Comparison of ENCODE assay signal across 8 cellular contexts in genomic region chr9:32550609-32551490, GRCh38. TPM values are rescaled to one million over a fixed set of nuclear protein-coding genes. Genes with fewer than 3 reads are reported as not detected.
DNase-seq lines count a peak whose midpoint lies in the region; ATAC-seq and TF ChIP-seq lines count a peak whose summit lies in the region.

No MANE protein-coding gene starts in this region.

- H3K36me3 Mint-ChIP-seq in activated B cell treated with CpG ODN at 0.5 μM for 24 hours (ENCODE audit: low read depth) = peaks cover 37% of the 10 kb centered on the region

- CTCF ChIA-PET in activated B cell treated with CpG ODN at 0.5 μM for 24 hours (lab: Charles Lee) = interaction anchor here (0.6 to 3.3 kb wide), 6 partner anchors 22 to 174 kb away, joined by 3 to 20 read pairs (median 6); partner anchors contain the start of gene NDUFB6

- TF ChIP-seq CTCF in activated B cell treated with CpG ODN at 0.5 μM for 24 hours (IDR thresholded peaks at IDR 0.05) = no peak

- H3K9me3 Mint-ChIP-seq in activated B cell treated with CpG ODN at 0.5 μM for 24 hours = no peaks in the 10 kb centered on the region

- H3K4me3 Mint-ChIP-seq in activated B cell treated with CpG ODN at 0.5 μM for 24 hours = peak overlapping the region; percentile 95

- peak overlapping the region; percentile 98 for H3K27ac ChIP-seq in caudate nucleus (ENCODE audit: low read depth, low read length)

- peak overlapping the region; percentile 98 for H3K27ac Mint-ChIP-seq in activated B cell treated with CpG ODN at 0.5 μM for 24 hours

- peak; percentile 66 for ATAC-seq in GM18909 (IDR thresholded peaks at IDR 0.05; ENCODE audit: poor library complexity, unreplicated experiment)
- peak; percentile 68 for ATAC-seq in HG03175 (IDR thresholded peaks at IDR 0.05; ENCODE audit: unreplicated experiment)
- peak; percentile 80 for ATAC-seq in activated B cell treated with CpG ODN at 0.5 μM for 24 hours (ENCODE audit: low read depth)

- POLR2A ChIA-PET in activated B cell treated with CpG ODN at 0.5 μM for 24 hours (lab: Charles Lee) = interaction anchor here (0.8 to 4.4 kb wide), 8 partner anchors 12 to 525 kb away, joined by 3 to 40 read pairs (median 12); partner anchors contain the start of genes ACO1, DNAJA1, NDUFB6 and RIGI

- H3K27me3 Mint-ChIP-seq in activated B cell treated with CpG ODN at 0.5 μM for 24 hours = no peaks in the 10 kb centered on the region

- DNase-seq in AG08396 (ENCODE audit: low spot score) (peak; percentile 98), NCI-H2227 treated with DMSO at 0.1 percent for 48 hours (lab: John Stamatoyannopoulos, UW) (peak; percentile 90), activated B cell treated with CpG ODN at 0.5 μM for 24 hours (peak; percentile 91), caudate nucleus (lab: John Stamatoyannopoulos, UW) (peak; percentile 43 to 97 (median 92)), inferior parietal cortex (ENCODE audit: extremely low spot score) (peak; percentile 91)
- peak; percentile 81 to 85 for DNase-seq in stimulated activated CD4-positive, alpha-beta T cell treated with anti-CD3 and anti-CD28 coated beads, Interleukin-12 subunit alpha, Interleukin-12 subunit beta, amount 100 ng/mL, for 24 hours (ENCODE audit: low read depth in 2 of 2)

- peaks cover 34% of the 10 kb centered on the region for H3K4me1 Mint-ChIP-seq in activated B cell treated with CpG ODN at 0.5 μM for 24 hours

- intact Hi-C loops in activated B cell treated with CpG ODN at 0.5 μM for 24 hours (cut with micrococcal nuclease) = loop anchor here (1.0 to 10.0 kb wide), 9 partner anchors 22 to 924 kb away; partner anchors contain the start of genes ACO1, APTX, B4GALT1 and DNAJA1

RNA-seq across cellular contexts. Expression of gene SMIM27, which starts 1.3 kb away (rescaled TPM):
- total RNA-seq in activated B cell treated with CpG ODN at 0.5 μM for 24 hours = 15.9 and 17.1 TPM in 2 replicates

RNA-seq across cellular contexts. Expression of gene TOPORS, which starts 1.5 kb away (rescaled TPM):
- 14.7 and 15.6 TPM in 2 replicates for total RNA-seq in activated B cell treated with CpG ODN at 0.5 μM for 24 hours

RNA-seq across cellular contexts. Expression of gene NDUFB6, which starts 22.1 kb away (rescaled TPM):
- total RNA-seq in activated B cell treated with CpG ODN at 0.5 μM for 24 hours = 25.8 and 34.4 TPM in 2 replicates

RNA-seq across cellular contexts. Expression of gene RIGI, which starts 24.9 kb away (rescaled TPM):
- 11.3 and 12.3 TPM in 2 replicates for total RNA-seq in activated B cell treated with CpG ODN at 0.5 μM for 24 hours

Comparison
In these comparisons a context has a peak if more than half of its experiments do, and no peak if none do; other contexts are left out.
1. Peak in every context shown above with its lines: DNase-seq, ATAC-seq and H3K27ac ChIP-seq.